In the genomic region with DNA sequence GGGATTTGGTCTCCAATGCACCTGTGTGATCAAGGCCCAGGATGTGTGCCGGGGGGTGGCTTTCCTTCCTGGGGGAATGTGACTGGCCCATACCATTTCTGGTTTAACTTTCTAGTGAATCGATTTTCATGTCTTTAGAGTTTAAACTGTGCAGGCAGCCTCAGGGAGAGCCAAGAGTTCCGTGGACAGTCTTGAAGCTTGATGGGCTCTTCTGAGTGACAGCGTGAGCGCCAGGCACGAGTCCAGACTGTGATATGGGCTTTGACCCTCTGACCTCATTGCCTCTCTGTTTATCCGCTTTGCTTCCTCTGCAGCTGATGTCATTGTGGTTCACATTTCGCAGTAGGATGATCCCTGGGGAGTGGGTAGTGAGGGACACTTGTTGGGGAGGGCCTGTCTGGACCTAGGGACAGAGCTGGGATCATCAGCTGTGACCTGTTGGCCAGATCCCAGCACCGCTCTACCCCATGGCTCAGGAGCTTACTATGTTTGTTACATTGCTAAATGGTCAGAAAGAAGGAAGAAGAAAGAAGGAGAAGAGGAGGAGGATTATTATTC, we compare ENCODE assay signal across 20 cellular contexts.
DNase-seq lines count a peak whose midpoint lies in the region; ATAC-seq and TF ChIP-seq lines count a peak whose summit lies in the region.
"Had no signal": no experiment of that assay in that cellular context is flagged by ENCODE, and none has a peak within 500 bp of the region (broad histone marks: within the 10 kb centered on the region; RNA-seq: fewer than 3 reads in every experiment).

No MANE protein-coding gene starts in this region.

- H3K9me3 Mint-ChIP-seq in CD4-positive, alpha-beta T cell, result peaks cover 2% of the 10 kb centered on the region
- H3K9me3 Mint-ChIP-seq: activated CD4-positive, alpha-beta T cell treated with anti-CD3 and anti-CD28 coated beads, Interleukin-2, amount 10 ng/mL, durations not matched to agents 24 days and 14 days; GM23338 had no signal

- H3K27ac Mint-ChIP-seq in CD4-positive, alpha-beta T cell, result peak overlapping the region; percentile 61
- H3K27ac Mint-ChIP-seq: activated CD4-positive, alpha-beta T cell treated with anti-CD3 and anti-CD28 coated beads, Interleukin-2, amount 10 ng/mL, durations not matched to agents 24 days and 14 days; GM23338 had no signal

- no peaks in the 10 kb centered on the region for H3K4me1 ChIP-seq in osteoblast (ENCODE audit: insufficient read depth, low read length)
- H3K4me1 ChIP-seq: sigmoid colon had no signal

- peaks cover 66% of the 10 kb centered on the region for H3K4me1 Mint-ChIP-seq in CD4-positive, alpha-beta T cell (ENCODE audit: low read depth)

- H2AFZ ChIP-seq in osteoblast (ENCODE audit: low read length), result no peak overlapping the region
- H2AFZ ChIP-seq: GM23338 had no signal

- ATAC-seq in CD4-positive, alpha-beta T cell (ENCODE audit: poor library complexity), result no peak
- ATAC-seq in HG03159 (IDR thresholded peaks at IDR 0.05; ENCODE audit: unreplicated experiment), result no peak
- ATAC-seq: GM23338, Panc1 had no signal

- H3K27me3 Mint-ChIP-seq in CD4-positive, alpha-beta T cell, result no peaks in the 10 kb centered on the region
- H3K27me3 Mint-ChIP-seq: activated CD4-positive, alpha-beta T cell treated with anti-CD3 and anti-CD28 coated beads, Interleukin-2, amount 10 ng/mL, durations not matched to agents 24 days and 14 days had no signal

- intact Hi-C loops in CD4-positive, alpha-beta T cell (cut with DNase I, micrococcal nuclease), result no loop called here

- H3K27me3 ChIP-seq in CD4-positive, alpha-beta T cell (ENCODE audit: control insufficient read depth, insufficient read depth, low read length), result no peaks in the 10 kb centered on the region
- peaks cover 30% of the 10 kb centered on the region for H3K27me3 ChIP-seq in osteoblast (ENCODE audit: insufficient read depth, low read length)

- H3K4me3 ChIP-seq in osteoblast (ENCODE audit: insufficient read depth, low read length), result no peak overlapping the region
- H3K4me3 ChIP-seq: GM23338, sigmoid colon, stomach had no signal

- H3K36me3 ChIP-seq in osteoblast (ENCODE audit: insufficient read depth, low read length), result no peaks in the 10 kb centered on the region
- H3K36me3 ChIP-seq: sigmoid colon, stomach had no signal

- no peak overlapping the region for H3K4me3 Mint-ChIP-seq in CD4-positive, alpha-beta T cell
- H3K4me3 Mint-ChIP-seq: activated CD4-positive, alpha-beta T cell treated with anti-CD3 and anti-CD28 coated beads, Interleukin-2, amount 10 ng/mL, durations not matched to agents 24 days and 14 days; GM23338 had no signal

- H3K4me2 ChIP-seq in osteoblast (ENCODE audit: insufficient read depth, low read length), result no peak overlapping the region
- H3K4me2 ChIP-seq: GM23338, SK-N-SH had no signal

- CTCF ChIA-PET in CD4-positive, alpha-beta T cell (lab: Charles Lee), result no interaction called here

- no peaks in the 10 kb centered on the region for H3K36me3 Mint-ChIP-seq in CD4-positive, alpha-beta T cell (ENCODE audit: low read depth)

- no peak for TF ChIP-seq CTCF in CD4-positive, alpha-beta T cell (IDR thresholded peaks at IDR 0.05)
- TF ChIP-seq CTCF in osteoblast (IDR thresholded peaks at IDR 0.05; ENCODE audit: extremely low read depth, low read depth, low read length), result no peak

- no peak for DNase-seq in CD4-positive, alpha-beta T cell
- DNase-seq in M059J (ENCODE audit: low read depth), result peak; percentile 8
- peak; percentile 88 to 92 for DNase-seq in dermis microvascular lymphatic vessel endothelial cell (ENCODE audit: low read depth in 2 of 2)
- peak; percentile 71 for DNase-seq in osteoblast (ENCODE audit: insufficient read length, low spot score, missing footprints)
- no peak for DNase-seq in NCI-H146 treated with DMSO at 0.1 percent for 48 hours (lab: John Stamatoyannopoulos, UW; ENCODE audit: unreplicated experiment)
- no peak for DNase-seq in hepatic stellate cell (ENCODE audit: low spot score)
- DNase-seq: activated CD4-positive, alpha-beta T cell treated with anti-CD3 and anti-CD28 coated beads, Interleukin-2, amount 10 ng/mL, durations not matched to agents 24 days and 14 days; activated effector memory CD4-positive, alpha-beta T cell treated with anti-CD3 and anti-CD28 coated beads, Interleukin-2, amount 50 U/mL, for 16 hours; Caco-2; KG1; NCI-H748 treated with DMSO at 0.1 percent for 48 hours; occipital lobe; sigmoid colon; SK-N-SH; stimulated activated CD4-positive, alpha-beta T cell treated with anti-CD3 and anti-CD28 coated beads, Interleukin-1b, Interleukin-23, amount 100 ng/mL, for 48 hours; stomach; T1000 had no signal

- POLR2A ChIA-PET in CD4-positive, alpha-beta T cell (lab: Charles Lee), result interaction anchor here (1.2 kb wide), 1 partner anchor 125 kb away, joined by 4 read pairs; the partner anchor contains the start of gene CDC45

- H4K20me1 ChIP-seq in osteoblast (ENCODE audit: insufficient read depth, low read length), result no peaks in the 10 kb centered on the region

- H3K27ac ChIP-seq in CD4-positive, alpha-beta T cell (ENCODE audit: low read depth, low read length), result no peak overlapping the region
- no peak overlapping the region for H3K27ac ChIP-seq in osteoblast (ENCODE audit: low read depth, low read length)
- H3K27ac ChIP-seq: sigmoid colon, stomach had no signal

- H3K79me2 ChIP-seq in osteoblast (ENCODE audit: insufficient read depth, low read length), result no peaks in the 10 kb centered on the region

- H3K9me3 ChIP-seq in CD4-positive, alpha-beta T cell (ENCODE audit: control insufficient read depth, low read length), result no peaks in the 10 kb centered on the region
- no peaks in the 10 kb centered on the region for H3K9me3 ChIP-seq in osteoblast (ENCODE audit: low read depth, low read length)
- H3K9me3 ChIP-seq: Caco-2, sigmoid colon, SK-N-SH, stomach had no signal

Comparison
In these comparisons a context has a peak if more than half of its experiments do, and no peak if none do; other contexts are left out.
1. DNase-seq: peak in M059J (single experiment), dermis microvascular lymphatic vessel endothelial cell (2 of 2) and osteoblast (single experiment); none in CD4-positive, alpha-beta T cell (0 of 10), NCI-H146 treated with DMSO at 0.1 percent for 48 hours (single experiment) and hepatic stellate cell (single experiment).